30 cellular contexts compared by ENCODE assay signal in the genomic region with DNA sequence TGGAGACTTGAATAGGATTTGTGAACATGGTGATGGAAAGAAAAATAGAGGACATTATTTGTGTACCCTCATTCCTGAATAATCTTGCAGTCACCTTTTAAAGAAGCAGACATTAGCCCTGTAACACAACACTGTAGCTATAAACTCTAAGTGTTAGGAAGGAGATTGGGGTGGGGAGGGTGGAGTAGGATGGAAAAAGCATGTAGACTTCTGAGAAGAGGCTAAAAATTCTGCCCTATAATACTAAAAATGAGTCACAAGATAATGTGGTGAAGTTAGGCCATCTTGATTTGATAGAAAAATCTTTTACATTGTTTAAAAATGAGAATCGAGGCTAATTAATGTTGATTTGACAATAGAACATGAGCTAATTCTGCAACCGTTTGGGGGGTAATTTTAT.
A peak's percentile ranks its signal among the peaks of the same experiment; 100 is the strongest.
DNase-seq lines count a peak whose midpoint lies in the region; ATAC-seq and TF ChIP-seq lines count a peak whose summit lies in the region.
"Had no signal": no experiment of that assay in that cellular context is flagged by ENCODE, and none has a peak within 500 bp of the region (broad histone marks: within the 10 kb centered on the region; RNA-seq: fewer than 3 reads in every experiment).

No MANE protein-coding gene starts in this region.

- no peak overlapping the region for H2BK15ac ChIP-seq in IMR-90 (ENCODE audit: low read depth, low read length)

- no peak for TF ChIP-seq POLR2A in IMR-90 (IDR thresholded peaks at IDR 0.05; ENCODE audit: low read depth, low read length)

- TF ChIP-seq CTCF in IMR-90 (conservative IDR thresholded peaks at IDR 0.05; ENCODE audit: low read depth, low read length) (no peak), fibroblast of mammary gland (conservative IDR thresholded peaks at IDR 0.05; ENCODE audit: control insufficient read depth, insufficient read depth, low read depth, low read length) (no peak)

- H3K27ac ChIP-seq in IMR-90 (ENCODE audit: insufficient read depth, low read length) = no peak overlapping the region
- H3K27ac ChIP-seq: ascending aorta, heart right ventricle, SJSA1, skin epidermis, upper lobe of left lung, VCaP had no signal

- H3K56ac ChIP-seq in IMR-90 (ENCODE audit: extremely low read depth, insufficient read depth, low read length) = no peak overlapping the region

- CTCF ChIA-PET in IMR-90 (lab: Yijun Ruan, JAX) = no interaction called here

- no peak overlapping the region for H3K4me2 ChIP-seq in IMR-90 (ENCODE audit: low read depth, low read length)

- in situ Hi-C loops in IMR-90 (cut with MboI; ENCODE audit: low sequenced_read_pairs) = no loop called here

- peaks cover 15% of the 10 kb centered on the region for H3K36me3 Mint-ChIP-seq in activated naive CD8-positive, alpha-beta T cell treated with anti-CD3 and anti-CD28 coated beads, Interleukin-2, amount 50 U/mL, for 24 hours (ENCODE audit: low read depth)
- peaks cover 8% of the 10 kb centered on the region for H3K36me3 Mint-ChIP-seq in activated naive CD8-positive, alpha-beta T cell treated with anti-CD3 and anti-CD28 coated beads for 36 hours
- peaks cover 28% of the 10 kb centered on the region for H3K36me3 Mint-ChIP-seq in stimulated activated effector memory CD8-positive, alpha-beta T cell treated with anti-CD3 and anti-CD28 coated beads, Interleukin-12 subunit alpha, Interleukin-12 subunit beta, amount 100 ng/mL, for 72 hours

- H3K4me1 ChIP-seq in IMR-90 (ENCODE audit: control insufficient read depth, insufficient read depth, low read length) = peaks cover 8% of the 10 kb centered on the region
- H3K4me1 ChIP-seq: ascending aorta, upper lobe of left lung had no signal

- H3K4ac ChIP-seq in IMR-90 (ENCODE audit: low read depth, low read length) = no peak overlapping the region

- no peak overlapping the region for H2BK120ac ChIP-seq in IMR-90 (ENCODE audit: low read depth, low read length)

- peaks cover 10 to 36% of the 10 kb centered on the region in 2 experiments for H3K79me1 ChIP-seq in IMR-90 (ENCODE audit: low read depth in 1 of 2, low read length in 2 of 2)

- H3K27ac Mint-ChIP-seq in activated naive CD8-positive, alpha-beta T cell treated with anti-CD3 and anti-CD28 coated beads, Interleukin-2, amount 50 U/mL, for 24 hours = no peak overlapping the region
- H3K27ac Mint-ChIP-seq in activated naive CD8-positive, alpha-beta T cell treated with anti-CD3 and anti-CD28 coated beads for 36 hours = no peak overlapping the region
- peak overlapping the region; percentile 20 for H3K27ac Mint-ChIP-seq in stimulated activated effector memory CD8-positive, alpha-beta T cell treated with anti-CD3 and anti-CD28 coated beads, Interleukin-12 subunit alpha, Interleukin-12 subunit beta, amount 100 ng/mL, for 72 hours
- H3K27ac Mint-ChIP-seq: activated CD4-positive, alpha-beta T cell treated with anti-CD3 and anti-CD28 coated beads, Interleukin-2, amount 10 ng/mL, durations not matched to agents 24 days and 14 days; dendritic cell treated with granulocyte-macrophage colony-stimulating factor and Interleukin-4, amounts not matched to agents 40 ng/mL and 50 ng/mL, for 4 days; stimulated activated naive B cell treated with anti-CD40 and anti-IgM and Interleukin-4, amounts not matched to agents 10 μg/mL and 1 μg/mL and 100 μg/mL, for 72 hours had no signal

- no peak for TF ChIP-seq RAD21 in IMR-90 (IDR thresholded peaks at IDR 0.05; ENCODE audit: low read length)

- dilution Hi-C loops in IMR-90 (cut with HindIII; ENCODE audit: low sequenced_read_pairs, unreplicated experiment) = no loop called here

- no peak overlapping the region for H4K8ac ChIP-seq in IMR-90 (ENCODE audit: low read depth in 2 of 2, low read length in 2 of 2)

- no TSS peak for BruUV-seq in IMR-90 (replicated peaks; lab: Mats Ljungman, UMichigan)

- H3K4me1 Mint-ChIP-seq in activated naive CD8-positive, alpha-beta T cell treated with anti-CD3 and anti-CD28 coated beads, Interleukin-2, amount 50 U/mL, for 24 hours = peaks cover 12% of the 10 kb centered on the region
- peaks cover 13% of the 10 kb centered on the region for H3K4me1 Mint-ChIP-seq in activated naive CD8-positive, alpha-beta T cell treated with anti-CD3 and anti-CD28 coated beads for 36 hours
- peaks cover 13% of the 10 kb centered on the region for H3K4me1 Mint-ChIP-seq in stimulated activated effector memory CD8-positive, alpha-beta T cell treated with anti-CD3 and anti-CD28 coated beads, Interleukin-12 subunit alpha, Interleukin-12 subunit beta, amount 100 ng/mL, for 72 hours

- no peaks in the 10 kb centered on the region for H3K27me3 ChIP-seq in IMR-90 (ENCODE audit: control insufficient read depth, insufficient read depth, low read length)
- H3K27me3 ChIP-seq: ascending aorta, heart right ventricle, SJSA1, upper lobe of left lung had no signal

- H3K4me3 ChIP-seq in IMR-90 (ENCODE audit: insufficient read depth, low read depth, low read length) = no peak overlapping the region
- H3K4me3 ChIP-seq in fibroblast of mammary gland (ENCODE audit: control insufficient read depth, low read depth, low read length) = no peak overlapping the region
- H3K4me3 ChIP-seq: ascending aorta, heart right ventricle, lung, SJSA1, skin epidermis, upper lobe of left lung had no signal

- no peak overlapping the region for H2AK9ac ChIP-seq in IMR-90 (replicated peaks; ENCODE audit: low read depth, low read length, poor library complexity)

- no peak overlapping the region for H4K91ac ChIP-seq in IMR-90 (ENCODE audit: insufficient read depth, low read depth, low read length)

- no peak overlapping the region for H2BK5ac ChIP-seq in IMR-90 (ENCODE audit: low read depth, low read length, poor library complexity, severe bottlenecking)

- H3K36me3 ChIP-seq in IMR-90 (ENCODE audit: control insufficient read depth, insufficient read depth, low read length) = peaks cover 2% of the 10 kb centered on the region; the same call in 1 of the 2 replicates

- H3K9me3 ChIP-seq in IMR-90 (ENCODE audit: control insufficient read depth, insufficient read depth, low read length) = no peaks in the 10 kb centered on the region
- H3K9me3 ChIP-seq: ascending aorta, heart right ventricle, SJSA1, upper lobe of left lung had no signal

- H3K9me1 ChIP-seq in IMR-90 (ENCODE audit: insufficient read depth, low read length) = peaks cover 3% of the 10 kb centered on the region

- H3K9me3 Mint-ChIP-seq in activated naive CD8-positive, alpha-beta T cell treated with anti-CD3 and anti-CD28 coated beads, Interleukin-2, amount 50 U/mL, for 24 hours = no peaks in the 10 kb centered on the region
- H3K9me3 Mint-ChIP-seq in activated naive CD8-positive, alpha-beta T cell treated with anti-CD3 and anti-CD28 coated beads for 36 hours = no peaks in the 10 kb centered on the region
- H3K9me3 Mint-ChIP-seq in stimulated activated effector memory CD8-positive, alpha-beta T cell treated with anti-CD3 and anti-CD28 coated beads, Interleukin-12 subunit alpha, Interleukin-12 subunit beta, amount 100 ng/mL, for 72 hours = no peaks in the 10 kb centered on the region
- H3K9me3 Mint-ChIP-seq: activated CD4-positive, alpha-beta T cell treated with anti-CD3 and anti-CD28 coated beads, Interleukin-2, amount 10 ng/mL, durations not matched to agents 24 days and 14 days; dendritic cell treated with granulocyte-macrophage colony-stimulating factor and Interleukin-4, amounts not matched to agents 40 ng/mL and 50 ng/mL, for 4 days; naive thymus-derived CD4-positive, alpha-beta T cell; stimulated activated naive B cell treated with anti-CD40 and anti-IgM and Interleukin-4, amounts not matched to agents 10 μg/mL and 1 μg/mL and 100 μg/mL, for 72 hours had no signal

- no CpG with 5 or more reads among the region's 2 CpGs for WGBS in IMR-90 (ENCODE audit: extremely low coverage in 2 of 2, insufficient read length in 1 of 2), 2 experiments

- H3K18ac ChIP-seq in IMR-90 (ENCODE audit: low read depth, low read length) = no peak overlapping the region

- H3K9ac ChIP-seq in IMR-90 (ENCODE audit: low read depth, low read length) = no peak overlapping the region

- no peak overlapping the region for H2AFZ ChIP-seq in IMR-90 (replicated peaks; ENCODE audit: low read length, poor library complexity)

- intact Hi-C loops in IMR-90 (cut with micrococcal nuclease) = loop anchor here (5.0 kb wide), 1 partner anchor 109 kb away; no protein-coding TSS in a partner anchor

- no peak overlapping the region for H3K4me3 Mint-ChIP-seq in activated naive CD8-positive, alpha-beta T cell treated with anti-CD3 and anti-CD28 coated beads, Interleukin-2, amount 50 U/mL, for 24 hours
- no peak overlapping the region for H3K4me3 Mint-ChIP-seq in activated naive CD8-positive, alpha-beta T cell treated with anti-CD3 and anti-CD28 coated beads for 36 hours
- H3K4me3 Mint-ChIP-seq in stimulated activated effector memory CD8-positive, alpha-beta T cell treated with anti-CD3 and anti-CD28 coated beads, Interleukin-12 subunit alpha, Interleukin-12 subunit beta, amount 100 ng/mL, for 72 hours = no peak overlapping the region
- H3K4me3 Mint-ChIP-seq: activated CD4-positive, alpha-beta T cell treated with anti-CD3 and anti-CD28 coated beads, Interleukin-2, amount 10 ng/mL, durations not matched to agents 24 days and 14 days; dendritic cell treated with granulocyte-macrophage colony-stimulating factor and Interleukin-4, amounts not matched to agents 40 ng/mL and 50 ng/mL, for 4 days; naive thymus-derived CD4-positive, alpha-beta T cell; stimulated activated naive B cell treated with anti-CD40 and anti-IgM and Interleukin-4, amounts not matched to agents 10 μg/mL and 1 μg/mL and 100 μg/mL, for 72 hours had no signal

- H3K23ac ChIP-seq in IMR-90 (ENCODE audit: low read depth, low read length) = no peak overlapping the region

- no peak overlapping the region for H4K5ac ChIP-seq in IMR-90 (ENCODE audit: low read depth, low read length)

- H2AK5ac ChIP-seq in IMR-90 (ENCODE audit: low read depth, low read length) = no peak overlapping the region

- no peak overlapping the region; the same call in 1 of the 2 replicates for H3K14ac ChIP-seq in IMR-90 (replicated peaks; ENCODE audit: low read depth, low read length)

- DNase-seq in activated naive CD8-positive, alpha-beta T cell treated with anti-CD3 and anti-CD28 coated beads, Interleukin-2, amount 50 U/mL, for 24 hours = no peak
- no peak for DNase-seq in activated naive CD8-positive, alpha-beta T cell treated with anti-CD3 and anti-CD28 coated beads for 36 hours
- DNase-seq in IMR-90 = peak; percentile 5
- peak; percentile 20 for DNase-seq in fibroblast of mammary gland (ENCODE audit: low read depth)
- no peak for DNase-seq in stimulated activated effector memory CD8-positive, alpha-beta T cell treated with anti-CD3 and anti-CD28 coated beads, Interleukin-12 subunit alpha, Interleukin-12 subunit beta, amount 100 ng/mL, for 72 hours (ENCODE audit: low spot score in 2 of 2)
- DNase-seq in SHP77 (lab: John Stamatoyannopoulos, UW) = no peak
- DNase-seq in NCI-H128 (lab: John Stamatoyannopoulos, UW; ENCODE audit: unreplicated experiment) = no peak
- no peak for DNase-seq in islet precursor cell
- DNase-seq: ACHN; activated CD4-positive, alpha-beta T cell treated with anti-CD3 and anti-CD28 coated beads, Interleukin-2, amount 10 ng/mL, durations not matched to agents 24 days and 14 days; activated naive CD4-positive, alpha-beta T cell treated with anti-CD3 and anti-CD28 coated beads, Interleukin-2, amount 50 U/mL, for 16 hours; C1 segment of cervical spinal cord; caudate nucleus; DMS153; HCEC 1CT; heart right ventricle; Kasumi-1; naive thymus-derived CD4-positive, alpha-beta T cell; NCI-H1436; NCI-H2107; stimulated activated naive B cell treated with anti-CD40 and anti-IgM and Interleukin-4, amounts not matched to agents 10 μg/mL and 1 μg/mL and 100 μg/mL, for 72 hours; T-helper 9 cell; upper lobe of left lung had no signal

- peaks cover 7% of the 10 kb centered on the region; the same call in 1 of the 2 replicates for H4K20me1 ChIP-seq in IMR-90 (ENCODE audit: insufficient read depth, low read length)

- H3K27me3 Mint-ChIP-seq in activated naive CD8-positive, alpha-beta T cell treated with anti-CD3 and anti-CD28 coated beads, Interleukin-2, amount 50 U/mL, for 24 hours = no peaks in the 10 kb centered on the region
- no peaks in the 10 kb centered on the region for H3K27me3 Mint-ChIP-seq in activated naive CD8-positive, alpha-beta T cell treated with anti-CD3 and anti-CD28 coated beads for 36 hours
- H3K27me3 Mint-ChIP-seq: activated CD4-positive, alpha-beta T cell treated with anti-CD3 and anti-CD28 coated beads, Interleukin-2, amount 10 ng/mL, durations not matched to agents 24 days and 14 days; dendritic cell treated with granulocyte-macrophage colony-stimulating factor and Interleukin-4, amounts not matched to agents 40 ng/mL and 50 ng/mL, for 4 days; naive thymus-derived CD4-positive, alpha-beta T cell; stimulated activated naive B cell treated with anti-CD40 and anti-IgM and Interleukin-4, amounts not matched to agents 10 μg/mL and 1 μg/mL and 100 μg/mL, for 72 hours had no signal

- H2BK20ac ChIP-seq in IMR-90 (ENCODE audit: low read depth, low read length) = no peak overlapping the region

- ATAC-seq in activated naive CD8-positive, alpha-beta T cell treated with anti-CD3 and anti-CD28 coated beads, Interleukin-2, amount 50 U/mL, for 24 hours = peak; percentile 82
- ATAC-seq in IMR-90 (ENCODE audit: low read depth) = no peak
- ATAC-seq in stimulated activated effector memory CD8-positive, alpha-beta T cell treated with anti-CD3 and anti-CD28 coated beads, Interleukin-12 subunit alpha, Interleukin-12 subunit beta, amount 100 ng/mL, for 72 hours = peak; percentile 70
- ATAC-seq: esophagus mucosa; heart right ventricle; naive thymus-derived CD4-positive, alpha-beta T cell; stimulated activated naive B cell treated with anti-CD40 and anti-IgM and Interleukin-4, amounts not matched to agents 10 μg/mL and 1 μg/mL and 100 μg/mL, for 72 hours had no signal

- POLR2A ChIA-PET in IMR-90 (lab: Charles Lee; ENCODE audit: unreplicated experiment) = no interaction called here

Comparison
In these comparisons a context has a peak if more than half of its experiments do, and no peak if none do; other contexts are left out.
1. DNase-seq: peak in IMR-90 (single experiment) and fibroblast of mammary gland (single experiment); none in activated naive CD8-positive, alpha-beta T cell treated with anti-CD3 and anti-CD28 coated beads, Interleukin-2, amount 50 U/mL, for 24 hours (single experiment), activated naive CD8-positive, alpha-beta T cell treated with anti-CD3 and anti-CD28 coated beads for 36 hours (single experiment), stimulated activated effector memory CD8-positive, alpha-beta T cell treated with anti-CD3 and anti-CD28 coated beads, Interleukin-12 subunit alpha, Interleukin-12 subunit beta, amount 100 ng/mL, for 72 hours (0 of 2), SHP77 (0 of 2), NCI-H128 (single experiment) and islet precursor cell (single experiment).